9 cellular contexts compared by ENCODE assay signal in genomic region chrX:31036895-31037294, GRCh38. TPM values are rescaled to one million over a fixed set of nuclear protein-coding genes. Genes with fewer than 3 reads are reported as not detected.
DNase-seq lines count a peak whose midpoint lies in the region; ATAC-seq and TF ChIP-seq lines count a peak whose summit lies in the region.
"Had no signal": no experiment of that assay in that cellular context is flagged by ENCODE, and none has a peak within 500 bp of the region (broad histone marks: within the 10 kb centered on the region; RNA-seq: fewer than 3 reads in every experiment).

No MANE protein-coding gene starts in this region.

- peak; percentile 18 for TF ChIP-seq CTCF in lung (IDR thresholded peaks at IDR 0.05; ENCODE audit: control extremely low read depth, extremely low read depth)

- peak; percentile 67 for ATAC-seq in GM18519 (IDR thresholded peaks at IDR 0.05; ENCODE audit: low FRiP score, unreplicated experiment)
- ATAC-seq in HG02938 (IDR thresholded peaks at IDR 0.05; ENCODE audit: unreplicated experiment): peak; percentile 65
- peak; percentile 82 for ATAC-seq in lung (ENCODE audit: insufficient read depth, low FRiP score)
- ATAC-seq in naive thymus-derived CD8-positive, alpha-beta T cell: no peak

- POLR2A ChIA-PET in naive thymus-derived CD8-positive, alpha-beta T cell (lab: Charles Lee): no interaction called here

- H3K27ac Mint-ChIP-seq in naive thymus-derived CD8-positive, alpha-beta T cell: no peak overlapping the region

- no peaks in the 10 kb centered on the region for H3K27me3 ChIP-seq in lung (ENCODE audit: control insufficient read depth, insufficient read depth)

- 29 to 50% methylated on average over 3 of the region's 3 CpGs for WGBS in lung, 2 donors

- no peak overlapping the region for H3K27ac ChIP-seq in lung (ENCODE audit: low read depth in 1 of 2, low read length in 1 of 2)

- no peaks in the 10 kb centered on the region for H3K36me3 ChIP-seq in lung (ENCODE audit: control insufficient read depth in 2 of 2, insufficient read depth in 2 of 2, low read length in 2 of 2)

- in situ Hi-C loops in Caki2 (cut with HindIII; ENCODE audit: low pct_unique_long_range_greater_than_20kb, low sequenced_read_pairs): no loop called here

- no peak overlapping the region for H3K4me3 ChIP-seq in lung

- peaks cover 0 to 2% (median 0%) of the 10 kb centered on the region in 4 donors for H3K4me1 Mint-ChIP-seq in naive thymus-derived CD8-positive, alpha-beta T cell

- peaks cover 0 to 1% (median 0%) of the 10 kb centered on the region in 9 donors for H3K9me3 Mint-ChIP-seq in naive thymus-derived CD8-positive, alpha-beta T cell

- no peaks in the 10 kb centered on the region for H3K9me3 ChIP-seq in lung (ENCODE audit: control insufficient read depth in 2 of 2, insufficient read depth in 1 of 2, low read length in 1 of 2)

- H3K27me3 Mint-ChIP-seq in naive thymus-derived CD8-positive, alpha-beta T cell: peaks cover 0 to 7% (median 3%) of the 10 kb centered on the region in 5 donors

- H3K4me1 ChIP-seq in lung (ENCODE audit: control insufficient read depth in 2 of 2, insufficient read depth in 2 of 2, low read length in 2 of 2): no peaks in the 10 kb centered on the region

- DNase-seq in Caki2 (ENCODE audit: low read depth): peak; percentile 29
- peak; percentile 54 for DNase-seq in NCI-H748 (lab: John Stamatoyannopoulos, UW; ENCODE audit: unreplicated experiment)
- DNase-seq in cerebellar cortex (ENCODE audit: low spot score): peak; percentile 36
- DNase-seq in lung (ENCODE audit: low spot score): peak; percentile 56
- DNase-seq in NCI-H187 treated with DMSO at 0.1 percent for 48 hours (lab: John Stamatoyannopoulos, UW): no peak
- no peak for DNase-seq in naive thymus-derived CD8-positive, alpha-beta T cell

- H3K4me3 Mint-ChIP-seq in naive thymus-derived CD8-positive, alpha-beta T cell: no peak overlapping the region

- H3K36me3 Mint-ChIP-seq in naive thymus-derived CD8-positive, alpha-beta T cell: no peaks in the 10 kb centered on the region

RNA-seq across cellular contexts. Expression of gene FTHL17, which starts 34.9 kb away (rescaled TPM):
- total RNA-seq in Caki2 (2014; rRNA removed; shearing (Covaris generic); ENCODE audit: low replicate concordance): not detected in 2 replicates
- not detected for total RNA-seq in lung
- polyA plus RNA-seq in lung: not detected
- total RNA-seq in naive thymus-derived CD8-positive, alpha-beta T cell: not detected
- not detected for polyA plus RNA-seq in naive thymus-derived CD8-positive, alpha-beta T cell
- total RNA-seq: activated CD8-positive, alpha-beta memory T cell treated with anti-CD3 and anti-CD28 coated beads for 36 hours had no signal

Comparison
In these comparisons a context has a peak if more than half of its experiments do, and no peak if none do; other contexts are left out.
1. DNase-seq: peak in Caki2 (single experiment), NCI-H748 (single experiment), cerebellar cortex (single experiment) and lung (single experiment); none in NCI-H187 treated with DMSO at 0.1 percent for 48 hours (single experiment) and naive thymus-derived CD8-positive, alpha-beta T cell (0 of 10).
2. ATAC-seq: peak in GM18519 (single experiment), HG02938 (single experiment) and lung (single experiment); none in naive thymus-derived CD8-positive, alpha-beta T cell (0 of 2).